21 cellular contexts compared by ENCODE assay signal in the genomic region with DNA sequence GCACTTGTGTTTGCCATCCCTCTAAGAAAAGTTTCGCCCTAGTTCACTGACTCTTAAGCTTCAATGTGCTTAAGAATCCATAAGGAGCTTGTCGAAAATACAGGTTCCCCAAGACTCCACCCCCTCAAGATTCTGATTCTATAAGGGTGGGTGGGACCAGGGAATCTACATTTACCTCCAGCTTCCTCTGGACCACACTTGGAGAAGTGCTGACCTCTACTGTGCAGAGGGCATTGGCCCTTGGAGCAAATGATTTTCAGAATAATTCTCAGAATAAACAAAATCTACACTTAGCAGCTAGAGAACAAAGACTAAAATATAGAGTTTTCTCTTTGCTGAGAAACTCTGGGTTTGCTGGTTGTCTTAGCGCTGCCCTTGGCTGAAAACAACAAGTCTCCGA. TPM values are rescaled to one million over a fixed set of nuclear protein-coding genes. Genes with fewer than 3 reads are reported as not detected.
A peak's percentile ranks its signal among the peaks of the same experiment; 100 is the strongest.
DNase-seq lines count a peak whose midpoint lies in the region; ATAC-seq, FAIRE-seq and TF ChIP-seq lines count a peak whose summit lies in the region.
"Had no signal": no experiment of that assay in that cellular context is flagged by ENCODE, and none has a peak within 500 bp of the region (broad histone marks: within the 10 kb centered on the region; RNA-seq: fewer than 3 reads in every experiment).

No MANE protein-coding gene starts in this region.

- H3K9me3 ChIP-seq in H1 (ENCODE audit: insufficient read depth in 2 of 2, low read depth in 1 of 2, low read length in 1 of 2) = no peaks in the 10 kb centered on the region
- no peaks in the 10 kb centered on the region for H3K9me3 ChIP-seq in gastrocnemius medialis
- no peaks in the 10 kb centered on the region for H3K9me3 ChIP-seq in SJCRH30 (replicated peaks)
- H3K9me3 ChIP-seq: thoracic aorta had no signal

- TF ChIP-seq EP300 in H1 (IDR thresholded peaks at IDR 0.05; ENCODE audit: borderline replicate concordance in 1 of 2, low read depth in 2 of 2, low read length in 2 of 2) = no peak

- H3K4me1 ChIP-seq in H1 (replicated peaks in 1 of 4; ENCODE audit: control insufficient read depth in 3 of 4, insufficient read depth in 4 of 4, low read length in 3 of 4) (peaks cover 2 to 7% (median 3%) of the 10 kb centered on the region in 4 experiments; a peak in 5 of 7 replicates), gastrocnemius medialis (peaks cover 56 to 58% of the 10 kb centered on the region in 2 donors), SJCRH30 (peaks cover 6% of the 10 kb centered on the region)
- H3K4me1 ChIP-seq: foreskin keratinocyte had no signal

- WGBS in H1 (ENCODE audit: extremely low coverage in 1 of 2, insufficient coverage in 1 of 2, insufficient read length in 1 of 2, insufficient replicate concordance in 2 of 2, low coverage in 1 of 2, low lambda C conversion rate in 2 of 2, missing lambda C conversion rate in 1 of 2), 2 experiments = 49% methylated on average over 4 of the region's 4 CpGs; no CpG with 5 or more reads in 1 of the 2 experiments

- DNase-seq in GM10266 (ENCODE audit: extremely low spot score) = no peak
- no peak for DNase-seq in LNCaP clone FGC (ENCODE audit: low read depth)
- DNase-seq in H1 (ENCODE audit: low read depth in 1 of 2, low spot score in 2 of 2) = no peak
- DNase-seq in gastrocnemius medialis = no peak
- DNase-seq in SJCRH30 = no peak
- DNase-seq: activated CD4-positive, alpha-beta memory T cell treated with anti-CD3 and anti-CD28 coated beads, Interleukin-2, amount 10 ng/mL, durations not matched to agents 7 days and 5 days; activated CD4-positive, CD25-positive, alpha-beta regulatory T cell; activated naive CD4-positive, alpha-beta T cell treated with anti-CD3 and anti-CD28 coated beads, Interleukin-2, amount 50 U/mL, for 16 hours; activated T-cell treated with anti-CD3 and anti-CD28 coated beads, Interleukin-2, amount 50 U/mL, for 24 hours; central memory CD4-positive, alpha-beta T cell; foreskin keratinocyte; natural killer cell; NCI-H1105; NCI-H510A treated with DMSO at 0.1 percent for 48 hours; PC-3; posterior cingulate gyrus had no signal

- no peak overlapping the region for H2BK15ac ChIP-seq in H1 (ENCODE audit: low read length)

- intact Hi-C loops in gastrocnemius medialis (cut with DNase I; ENCODE audit: low total_unique reads) = no loop called here

- H4K5ac ChIP-seq in H1 (ENCODE audit: insufficient read length, low read depth, low read length) = no peak overlapping the region

- peak; percentile 34 to 40; a peak in 3 of 4 replicates for TF ChIP-seq RAD21 in H1 (IDR thresholded peaks at IDR 0.05 in 1 of 2, conservative IDR thresholded peaks at IDR 0.05 in 1 of 2; ENCODE audit: low read depth in 2 of 2, low read length in 2 of 2)

- no peak overlapping the region for H3K18ac ChIP-seq in H1 (ENCODE audit: extremely low read depth, low read length)

- peaks cover 2% of the 10 kb centered on the region for H3K23me2 ChIP-seq in H1 (ENCODE audit: low read depth, low read length)

- H3K4me3 ChIP-seq in LNCaP clone FGC (ENCODE audit: low read depth, low read length) (no peak overlapping the region), H1 (ENCODE audit: extremely low read depth in 1 of 4, insufficient read depth in 2 of 4, low read depth in 3 of 4, low read length in 4 of 4) (no peak overlapping the region), gastrocnemius medialis (no peak overlapping the region), SJCRH30 (no peak overlapping the region)
- H3K4me3 ChIP-seq: thoracic aorta had no signal

- H3K14ac ChIP-seq in H1 (ENCODE audit: insufficient read length) = no peak overlapping the region

- no peaks in the 10 kb centered on the region for H4K20me1 ChIP-seq in H1 (replicated peaks in 1 of 2; ENCODE audit: control insufficient read depth in 1 of 2, insufficient read depth in 2 of 2, low read length in 2 of 2)

- no peak overlapping the region for H3K4me2 ChIP-seq in H1 (ENCODE audit: insufficient read depth in 1 of 2, low read depth in 2 of 2, low read length in 2 of 2)

- no peak overlapping the region for H2AK5ac ChIP-seq in H1 (ENCODE audit: low read depth, low read length)

- no peak overlapping the region for H2AFZ ChIP-seq in H1 (ENCODE audit: low read length)

- H2BK120ac ChIP-seq in H1 (replicated peaks; ENCODE audit: low read depth, low read length) = no peak overlapping the region

- no peak overlapping the region for H2BK20ac ChIP-seq in H1 (ENCODE audit: low read length)

- H3K79me2 ChIP-seq in H1 (ENCODE audit: control insufficient read depth in 1 of 2, insufficient read depth in 2 of 2, low read length in 2 of 2) = no peaks in the 10 kb centered on the region

- no peak overlapping the region for H3K23ac ChIP-seq in H1 (ENCODE audit: insufficient read length)

- H3K27ac ChIP-seq in H1 (ENCODE audit: low read depth, low read length) (no peak overlapping the region), gastrocnemius medialis (peak overlapping the region; percentile 26 to 97 (median 72)), SJCRH30 (no peak overlapping the region)
- H3K27ac ChIP-seq: foreskin keratinocyte, thoracic aorta had no signal

- H2BK5ac ChIP-seq in H1 (ENCODE audit: low read depth, low read length) = no peak overlapping the region

- H3K79me1 ChIP-seq in H1 (ENCODE audit: low read depth, low read length) = no peaks in the 10 kb centered on the region

- in situ Hi-C loops in gastrocnemius medialis (cut with MboI; ENCODE audit: low sequenced_read_pairs in 4 of 4) = loop anchor here in 1 of 4 donors (10.0 kb wide), 1 partner anchor 72 kb away; no protein-coding TSS in a partner anchor

- POLR2A ChIA-PET in H1 (lab: Charles Lee; ENCODE audit: partially characterized antibody) = interaction anchor here (1.0 kb wide), 1 partner anchor 71 kb away, joined by 4 read pairs; no protein-coding TSS in a partner anchor

- H3K27me3 ChIP-seq in H1 (replicated peaks in 1 of 4; ENCODE audit: control insufficient read depth in 3 of 4, extremely low read depth in 1 of 4, insufficient read depth in 3 of 4, low read length in 3 of 4) (peaks cover 0 to 9% (median 6%) of the 10 kb centered on the region in 4 experiments; a peak in 3 of 7 replicates), gastrocnemius medialis (no peaks in the 10 kb centered on the region), SJCRH30 (no peaks in the 10 kb centered on the region)
- H3K27me3 ChIP-seq: foreskin keratinocyte had no signal

- FAIRE-seq in H1 (lab: Jason Lieb, UNC) = no peak
- FAIRE-seq: H54 had no signal

- no peaks in the 10 kb centered on the region for H3K36me3 ChIP-seq in H1 (ENCODE audit: control insufficient read depth in 2 of 4, insufficient read depth in 4 of 4, low read length in 3 of 4)
- H3K36me3 ChIP-seq in gastrocnemius medialis = no peaks in the 10 kb centered on the region
- H3K36me3 ChIP-seq in SJCRH30 = no peaks in the 10 kb centered on the region
- H3K36me3 ChIP-seq: thoracic aorta had no signal

- no peak overlapping the region for H3K4ac ChIP-seq in H1 (replicated peaks; ENCODE audit: insufficient read length, low read depth, low read length)

- ATAC-seq in gastrocnemius medialis = no peak
- ATAC-seq in GM18502 (IDR thresholded peaks at IDR 0.05; ENCODE audit: poor library complexity, unreplicated experiment) = no peak
- ATAC-seq in HG03095 (IDR thresholded peaks at IDR 0.05; ENCODE audit: unreplicated experiment) = no peak
- ATAC-seq: foreskin keratinocyte; natural killer cell; PC-3; stimulated activated memory B cell treated with anti-CD40 and anti-IgM and Interleukin-4, amounts not matched to agents 10 μg/mL and 1 μg/mL and 100 μg/mL, for 72 hours had no signal

- H4K91ac ChIP-seq in H1 (replicated peaks; ENCODE audit: insufficient read length, low read length) = no peak overlapping the region

- no peak overlapping the region for H3K56ac ChIP-seq in H1 (replicated peaks; ENCODE audit: insufficient read length, low read depth, low read length)

- no peak overlapping the region for H2BK12ac ChIP-seq in H1 (ENCODE audit: low read depth, low read length)

- TF ChIP-seq POLR2A in H1 (IDR thresholded peaks at IDR 0.05; ENCODE audit: control extremely low read depth in 1 of 2, low read depth in 2 of 2, low read length in 2 of 2) (no peak), gastrocnemius medialis (IDR thresholded peaks at IDR 0.05) (no peak)

- TF ChIP-seq CTCF in GM10266 (IDR thresholded peaks at IDR 0.05; ENCODE audit: control insufficient read depth, insufficient read depth, low read depth, missing control alignments) (peak; percentile 20), LNCaP clone FGC (IDR thresholded peaks at IDR 0.05; ENCODE audit: control insufficient read depth, extremely low read depth, insufficient read depth) (peak; percentile 23), H1 (IDR thresholded peaks at IDR 0.05; ENCODE audit: control extremely low read depth in 1 of 3, insufficient read depth in 1 of 3, low read depth in 1 of 3, low read length in 3 of 3) (peak in 1 of 3 experiments; percentile 12; a peak in 1 of 4 replicates), gastrocnemius medialis (IDR thresholded peaks at IDR 0.05 in 4 of 5, conservative IDR thresholded peaks at IDR 0.05 in 1 of 5) (no peak)

- H3K9ac ChIP-seq in H1 (replicated peaks in 1 of 4; ENCODE audit: extremely low read depth in 1 of 4, low read depth in 3 of 4, low read length in 3 of 4) = no peak overlapping the region

- CTCF ChIA-PET in H1 (lab: Charles Lee; ENCODE audit: partially characterized antibody) = interaction anchor here (0.7 to 20.1 kb wide), 16 partner anchors 10 to 266 kb away, joined by 3 to 261 read pairs (median 4); no protein-coding TSS in a partner anchor

- H4K8ac ChIP-seq in H1 (ENCODE audit: extremely low read depth, insufficient read depth, low read length) = no peak overlapping the region

RNA-seq across cellular contexts. Expression of gene TGFB3, which starts 5.0 kb away (rescaled TPM):
- total RNA-seq in H1 (2021; fragmentation: NEBNext Ultra II Directional; extraction: Animal tissue kit (Norgen Biotek cat#: 25700)) = 0.65 and 2.1 TPM in 2 replicates
- polyA plus RNA-seq in H1 (2011; rRNA removed) = 0.86 and 1.5 TPM in 2 replicates
- polyA plus RNA-seq in H1 (2011; cell fraction: cytosol; rRNA removed) = 0.67 TPM
- 1.9 TPM for polyA plus RNA-seq in H1 (2011; cell fraction: nucleus; rRNA removed)
- 0.93 to 1.5 TPM (median 1.2 TPM) in 4 replicates for polyA plus RNA-seq in H1 (2012, experiment 1 of 2)
- 0.16 TPM for polyA plus RNA-seq in H1 (2012, experiment 2 of 2)
- 0.87 TPM for polyA plus RNA-seq in H1 (2013, experiment 1 of 2)
- polyA plus RNA-seq in H1 (2013, experiment 2 of 2) = 0.77 TPM
- polyA minus RNA-seq in H1 (2011; rRNA and poly(A)+ RNA removed) = 0.98 and 3.1 TPM in 2 replicates
- not detected for polyA minus RNA-seq in H1 (2011; cell fraction: cytosol; rRNA and poly(A)+ RNA removed)
- 2.3 TPM for polyA minus RNA-seq in H1 (2011; cell fraction: nucleus; rRNA and poly(A)+ RNA removed)
- 100 to 1,000 TPM in 1 of 4 donors, 10 to 100 TPM in 3; 28.3 to 102 (median 60.8) TPM for total RNA-seq in gastrocnemius medialis
- 4.9 and 6.3 TPM in 2 replicates for total RNA-seq in SJCRH30 (2014; rRNA removed; shearing (Covaris generic))

RNA-seq across cellular contexts. Expression of gene IFT43, which starts 8.7 kb away (rescaled TPM):
- total RNA-seq in H1 (2021; fragmentation: NEBNext Ultra II Directional; extraction: Animal tissue kit (Norgen Biotek cat#: 25700)) = 17.0 and 17.4 TPM in 2 replicates
- 20.8 and 21.7 TPM in 2 replicates for polyA plus RNA-seq in H1 (2011; rRNA removed)
- 27.6 TPM for polyA plus RNA-seq in H1 (2011; cell fraction: cytosol; rRNA removed)
- 32.3 TPM for polyA plus RNA-seq in H1 (2011; cell fraction: nucleus; rRNA removed)
- 16.6 to 26.5 TPM (median 22.4 TPM) in 4 replicates for polyA plus RNA-seq in H1 (2012, experiment 1 of 2)
- 17.9 TPM for polyA plus RNA-seq in H1 (2012, experiment 2 of 2)
- 14.0 TPM for polyA plus RNA-seq in H1 (2013, experiment 1 of 2)
- 13.7 TPM for polyA plus RNA-seq in H1 (2013, experiment 2 of 2)
- polyA minus RNA-seq in H1 (2011; rRNA and poly(A)+ RNA removed) = 9.7 and 12.5 TPM in 2 replicates
- polyA minus RNA-seq in H1 (2011; cell fraction: cytosol; rRNA and poly(A)+ RNA removed) = 11.5 TPM
- 27.3 TPM for polyA minus RNA-seq in H1 (2011; cell fraction: nucleus; rRNA and poly(A)+ RNA removed)
- total RNA-seq in gastrocnemius medialis = 10 to 100 TPM in 3 of 4 donors, 1 to 10 TPM in 1; 8.7 to 18.1 (median 14.2) TPM
- 14.4 and 15.0 TPM in 2 replicates for total RNA-seq in SJCRH30 (2014; rRNA removed; shearing (Covaris generic))

Comparison
In these comparisons a context has a peak if more than half of its experiments do, and no peak if none do; other contexts are left out.
1. CTCF ChIP-seq: peak in GM10266 (single experiment) and LNCaP clone FGC (single experiment); none in gastrocnemius medialis (0 of 5).
2. H3K27ac ChIP-seq: peak in gastrocnemius medialis (4 of 4); none in H1 (single experiment) and SJCRH30 (single experiment).